Comparison of ENCODE assay signal across 8 cellular contexts in the genomic region with DNA sequence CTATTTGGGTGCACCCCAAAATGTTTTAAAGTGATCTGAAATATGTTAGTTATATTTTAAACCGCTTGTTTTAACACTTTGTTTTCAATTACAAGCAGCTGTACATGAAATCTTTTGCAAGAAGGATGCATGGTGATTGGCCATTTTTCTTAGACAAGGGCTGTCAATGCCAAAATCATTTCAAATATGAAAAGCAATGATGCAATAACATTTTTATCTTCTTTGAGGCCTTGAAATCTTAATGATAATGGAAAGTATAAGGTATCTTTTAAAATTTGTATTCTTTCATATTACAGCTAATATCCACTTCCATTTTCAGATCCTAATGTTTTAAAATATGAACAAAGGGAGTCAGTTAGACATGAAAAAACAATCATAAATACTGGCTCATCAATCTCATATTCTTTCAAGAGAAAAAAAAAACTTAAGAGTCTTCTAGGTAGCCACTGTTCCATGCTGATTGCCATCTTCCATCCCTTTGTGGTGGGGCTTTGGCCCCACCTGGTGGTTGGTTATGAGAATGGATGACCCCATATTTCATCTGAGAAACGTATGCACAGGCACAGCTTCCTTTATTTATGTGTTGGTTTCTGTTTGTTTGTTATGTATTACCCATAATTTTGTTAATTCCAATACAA.
DNase-seq lines count a peak whose midpoint lies in the region; ATAC-seq, FAIRE-seq and TF ChIP-seq lines count a peak whose summit lies in the region.

No MANE protein-coding gene starts in this region.

- intact Hi-C loops in sciatic nerve (cut with DNase I) = no loop called here

- peak; percentile 58 for FAIRE-seq in GM18507 (lab: Jason Lieb, UNC)

- no peak overlapping the region for H3K27ac ChIP-seq in foreskin keratinocyte

- peak; percentile 57 for DNase-seq in CMK (ENCODE audit: low read depth)
- DNase-seq in GM18507 (ENCODE audit: extremely low spot score, insufficient read length, low read depth) = peak; percentile 29
- DNase-seq in NAMALWA (ENCODE audit: low spot score) = peak; percentile 90
- peak; percentile 27 for DNase-seq in T1000 (lab: John Stamatoyannopoulos, UW)
- peak; percentile 14 to 39 for DNase-seq in foreskin keratinocyte
- peak; percentile 58 for DNase-seq in sciatic nerve (ENCODE audit: low spot score)
- no peak for DNase-seq in NCI-H1436 (lab: John Stamatoyannopoulos, UW)

- peak; percentile 99 for ATAC-seq in HG02798 (IDR thresholded peaks at IDR 0.05; ENCODE audit: poor library complexity, unreplicated experiment)
- peak; percentile 90 for ATAC-seq in foreskin keratinocyte
- peak; percentile 55 for ATAC-seq in sciatic nerve

- H3K27me3 ChIP-seq in foreskin keratinocyte = no peaks in the 10 kb centered on the region

- H3K4me1 ChIP-seq in foreskin keratinocyte = no peaks in the 10 kb centered on the region

- peak; percentile 75 for TF ChIP-seq CTCF in foreskin keratinocyte (conservative IDR thresholded peaks at IDR 0.05)
